ENCODE assay signal across 26 cellular contexts in genomic region chr12:68903511-68903910, GRCh38. TPM values are rescaled to one million over a fixed set of nuclear protein-coding genes. Genes with fewer than 3 reads are reported as not detected.
"Had no signal": no experiment of that assay in that cellular context is flagged by ENCODE, and none has a peak within 500 bp of the region (broad histone marks: within the 10 kb centered on the region; RNA-seq: fewer than 3 reads in every experiment).

No MANE protein-coding gene starts in this region.

- H3K4me3 Mint-ChIP-seq: activated CD4-positive, alpha-beta T cell treated with anti-CD3 and anti-CD28 coated beads for 36 hours; activated CD8-positive, alpha-beta T cell treated with anti-CD3 and anti-CD28 coated beads, Interleukin-2, amount 10 ng/mL, durations not matched to agents 7 days and 5 days; activated naive CD8-positive, alpha-beta T cell; T-helper 17 cell had no signal

- H3K27ac Mint-ChIP-seq: activated CD4-positive, alpha-beta T cell treated with anti-CD3 and anti-CD28 coated beads for 36 hours; activated CD8-positive, alpha-beta T cell treated with anti-CD3 and anti-CD28 coated beads, Interleukin-2, amount 10 ng/mL, durations not matched to agents 7 days and 5 days; activated naive CD8-positive, alpha-beta T cell; T-helper 17 cell had no signal

- DNase-seq: activated CD4-positive, alpha-beta T cell treated with anti-CD3 and anti-CD28 coated beads for 36 hours; activated CD4-positive, alpha-beta T cell treated with anti-CD3 and anti-CD28 coated beads, Interleukin-2, amount 50 U/mL, for 4 hours; activated CD8-positive, alpha-beta memory T cell treated with anti-CD3 and anti-CD28 coated beads, Interleukin-2, amount 50 U/mL, for 48 hours; activated CD8-positive, alpha-beta T cell treated with anti-CD3 and anti-CD28 coated beads, Interleukin-2, amount 10 ng/mL, durations not matched to agents 7 days and 5 days; activated effector memory CD4-positive, alpha-beta T cell treated with Interleukin-2 at 50 U/mL for 16 hours; activated naive CD4-positive, alpha-beta T cell; activated T-cell treated with anti-CD3 and anti-CD28 coated beads, Interleukin-2, amount 50 U/mL, for 1 hour; brain microvascular endothelial cell; Karpas-422; MM.1S; NCI-H1105 treated with DMSO at 0.1 percent for 48 hours; NCI-H1436 treated with DMSO at 0.1 percent for 48 hours; NCI-H187; NCI-H2081; NCI-H446; NCI-H524; PC-3; SHP77; T-helper 17 cell; T1000 had no signal

- ATAC-seq: activated CD4-positive, alpha-beta T cell treated with anti-CD3 and anti-CD28 coated beads for 36 hours; activated CD8-positive, alpha-beta T cell treated with anti-CD3 and anti-CD28 coated beads, Interleukin-2, amount 10 ng/mL, durations not matched to agents 7 days and 5 days; K562; PC-3; T-helper 17 cell had no signal

- H3K4me3 ChIP-seq: cardiac muscle cell, K562 had no signal

- H3K27me3 ChIP-seq: brain microvascular endothelial cell, cardiac muscle cell had no signal

- H3K36me3 ChIP-seq: brain microvascular endothelial cell, cardiac muscle cell had no signal

- FAIRE-seq: astrocyte, K562, RCC 7860 had no signal

- H3K4me1 Mint-ChIP-seq: T-helper 17 cell had no signal

- H3K27ac ChIP-seq: brain microvascular endothelial cell, cardiac muscle cell, VCaP had no signal

RNA-seq across cellular contexts. Expression of gene CPM, which starts 29.5 kb away (rescaled TPM):
- polyA plus RNA-seq: K562 had no signal
